ENCODE assay signal across 11 cellular contexts in genomic region chr5:74630387-74631087, GRCh38. TPM values are rescaled to one million over a fixed set of nuclear protein-coding genes. Genes with fewer than 3 reads are reported as not detected.
DNase-seq lines count a peak whose midpoint lies in the region; ATAC-seq, FAIRE-seq and TF ChIP-seq lines count a peak whose summit lies in the region.
"Had no signal": no experiment of that assay in that cellular context is flagged by ENCODE, and none has a peak within 500 bp of the region (broad histone marks: within the 10 kb centered on the region; RNA-seq: fewer than 3 reads in every experiment).

No MANE protein-coding gene starts in this region.

- peaks cover 33% of the 10 kb centered on the region for H3K4me1 Mint-ChIP-seq in activated B cell treated with CpG ODN at 0.5 μM for 24 hours

- no peak for TF ChIP-seq EP300 in HepG2 (IDR thresholded peaks at IDR 0.05; ENCODE audit: low read depth in 2 of 2, low read length in 2 of 2)
- TF ChIP-seq EP300 in HepG2 (CRISPR knock-in tag; IDR thresholded peaks at IDR 0.05; ENCODE audit: borderline replicate concordance): no peak
- no peak for TF ChIP-seq EP300 in upper lobe of left lung (IDR thresholded peaks at IDR 0.05)
- no peak for TF ChIP-seq EP300 in sigmoid colon (IDR thresholded peaks at IDR 0.05)

- H3K79me2 ChIP-seq in HepG2 (ENCODE audit: insufficient read depth, low read length): peaks cover 52% of the 10 kb centered on the region

- H3K36me3 ChIP-seq in HepG2 (replicated peaks in 1 of 2; ENCODE audit: control insufficient read depth in 1 of 2, insufficient read depth in 2 of 2, low read length in 2 of 2) (peaks cover 29 to 62% of the 10 kb centered on the region in 2 experiments), right lobe of liver (peaks cover 0 to 26% (median 7%) of the 10 kb centered on the region in 4 donors), iPS-20b (ENCODE audit: insufficient read depth, low read depth, low read length) (peaks cover 48% of the 10 kb centered on the region), upper lobe of left lung (peaks cover 0 to 16% (median 14%) of the 10 kb centered on the region in 4 donors), sigmoid colon (peaks cover 0 to 9% (median 0%) of the 10 kb centered on the region in 4 donors), left ventricle myocardium inferior (peaks cover 44% of the 10 kb centered on the region)

- H2AFZ ChIP-seq in HepG2 (ENCODE audit: low read length): no peak overlapping the region

- no peaks in the 10 kb centered on the region for H3K9me3 ChIP-seq in HepG2 (ENCODE audit: low read length)
- H3K9me3 ChIP-seq in right lobe of liver: no peaks in the 10 kb centered on the region
- H3K9me3 ChIP-seq in iPS-20b (ENCODE audit: insufficient read depth, low read depth, low read length): no peaks in the 10 kb centered on the region
- H3K9me3 ChIP-seq in upper lobe of left lung: no peaks in the 10 kb centered on the region
- no peaks in the 10 kb centered on the region for H3K9me3 ChIP-seq in sigmoid colon
- no peaks in the 10 kb centered on the region for H3K9me3 ChIP-seq in left ventricle myocardium inferior (replicated peaks)
- H3K9me3 ChIP-seq: vagina had no signal

- no peak for DNase-seq in HepG2 (ENCODE audit: low spot score)
- no peak for DNase-seq in right lobe of liver
- no peak for DNase-seq in activated B cell treated with CpG ODN at 0.5 μM for 24 hours
- no peak for DNase-seq in upper lobe of left lung
- DNase-seq in sigmoid colon: no peak
- no peak for DNase-seq in occipital lobe (lab: John Stamatoyannopoulos, UW)
- no peak for DNase-seq in left ventricle myocardium inferior
- DNase-seq: GF-D8, NCI-H1436 had no signal

- no peak overlapping the region for H3K4me2 ChIP-seq in HepG2 (ENCODE audit: low read depth, low read length)

- FAIRE-seq in HepG2 (lab: Jason Lieb, UNC): no peak

- H4K20me1 ChIP-seq in HepG2 (ENCODE audit: insufficient read depth, low read length): peaks cover 56% of the 10 kb centered on the region

- no TSS peak for BruUV-seq in HepG2 (replicated peaks; lab: Mats Ljungman, UMichigan)

- peaks cover 2% of the 10 kb centered on the region for H3K27me3 Mint-ChIP-seq in activated B cell treated with CpG ODN at 0.5 μM for 24 hours

- ATAC-seq in HepG2 (no peak), right lobe of liver (no peak), activated B cell treated with CpG ODN at 0.5 μM for 24 hours (ENCODE audit: low read depth) (no peak), upper lobe of left lung (ENCODE audit: low FRiP score in 2 of 2) (peak in 1 of 2 donors; percentile 20)

- TF ChIP-seq RAD21 in HepG2 (CRISPR knock-in tag; IDR thresholded peaks at IDR 0.05): no peak

- POLR2A ChIA-PET in HepG2 (lab: Yijun Ruan, JAX): interaction anchor here (1.1 to 6.6 kb wide), 3 partner anchors 10 to 215 kb away, joined by 3 to 51 read pairs (median 4); partner anchors contain the start of gene ENC1
- POLR2A ChIA-PET in activated B cell treated with CpG ODN at 0.5 μM for 24 hours (lab: Charles Lee): interaction anchor here (1.9 to 4.2 kb wide), 2 partner anchors 10 to 140 kb away, joined by 5 to 42 read pairs; partner anchors contain the start of gene ENC1

- H3K4me3 ChIP-seq in HepG2 (replicated peaks in 1 of 3; ENCODE audit: insufficient read depth in 1 of 3, low read depth in 2 of 3, low read length in 3 of 3): no peak overlapping the region
- H3K4me3 ChIP-seq in right lobe of liver: no peak overlapping the region
- peak overlapping the region; percentile 38; the same call in 1 of the 2 replicates for H3K4me3 ChIP-seq in iPS-20b (ENCODE audit: low read length)
- H3K4me3 ChIP-seq in upper lobe of left lung: no peak overlapping the region
- H3K4me3 ChIP-seq in sigmoid colon: no peak overlapping the region
- H3K4me3 ChIP-seq in left ventricle myocardium inferior: no peak overlapping the region
- H3K4me3 ChIP-seq: vagina had no signal

- H3K4me3 Mint-ChIP-seq in activated B cell treated with CpG ODN at 0.5 μM for 24 hours: no peak overlapping the region

- intact Hi-C loops in HepG2 (cut with micrococcal nuclease; ENCODE audit: unreplicated experiment): loop anchor here (5.0 kb wide), 1 partner anchor 33 kb away; no protein-coding TSS in a partner anchor
- intact Hi-C loops in right lobe of liver (cut with DNase I): no loop called here
- intact Hi-C loops in activated B cell treated with CpG ODN at 0.5 μM for 24 hours (cut with micrococcal nuclease): loop anchor here (1.0 to 10.0 kb wide), 4 partner anchors 9 to 1214 kb away; partner anchors contain the start of gene HEXB
- intact Hi-C loops in sigmoid colon (cut with DNase I): no loop called here
- intact Hi-C loops in left ventricle myocardium inferior (cut with micrococcal nuclease): no loop called here

- H3K27ac ChIP-seq in HepG2 (ENCODE audit: extremely low read length, insufficient read depth, low read length) (no peak overlapping the region), right lobe of liver (no peak overlapping the region), iPS-20b (ENCODE audit: low read length) (no peak overlapping the region), upper lobe of left lung (peak overlapping the region; percentile 65 to 78 (median 67)), sigmoid colon (no peak overlapping the region), left ventricle myocardium inferior (replicated peaks) (no peak overlapping the region)
- H3K27ac ChIP-seq: vagina had no signal

- H3K36me3 Mint-ChIP-seq in activated B cell treated with CpG ODN at 0.5 μM for 24 hours (ENCODE audit: low read depth): peaks cover 4% of the 10 kb centered on the region

- TF ChIP-seq CTCF in HepG2 (CRISPR knock-in tag; IDR thresholded peaks at IDR 0.05) (no peak), right lobe of liver (IDR thresholded peaks at IDR 0.05) (no peak), activated B cell treated with CpG ODN at 0.5 μM for 24 hours (IDR thresholded peaks at IDR 0.05) (no peak), upper lobe of left lung (IDR thresholded peaks at IDR 0.05) (no peak), sigmoid colon (IDR thresholded peaks at IDR 0.05) (no peak), left ventricle myocardium inferior (IDR thresholded peaks at IDR 0.05; ENCODE audit: borderline replicate concordance) (no peak)

- CTCF ChIA-PET in HepG2 (lab: Yijun Ruan, JAX; ENCODE audit: low intra/inter-chr PET ratio, low total read pairs) (no interaction called here), activated B cell treated with CpG ODN at 0.5 μM for 24 hours (lab: Charles Lee) (interaction anchor here (1.0 to 1.1 kb wide), 2 partner anchors 10 to 12 kb away, joined by 3 read pairs; partner anchors contain the start of gene ENC1)

- no peaks in the 10 kb centered on the region for H3K9me3 Mint-ChIP-seq in activated B cell treated with CpG ODN at 0.5 μM for 24 hours

- TF ChIP-seq POLR2A in HepG2 (IDR thresholded peaks at IDR 0.05; ENCODE audit: insufficient read depth in 1 of 2, low read depth in 2 of 2, low read length in 2 of 2): no peak
- TF ChIP-seq POLR2A in right lobe of liver (IDR thresholded peaks at IDR 0.05): no peak
- TF ChIP-seq POLR2A in upper lobe of left lung (IDR thresholded peaks at IDR 0.05): no peak
- no peak for TF ChIP-seq POLR2A in sigmoid colon (IDR thresholded peaks at IDR 0.05)

- H3K27me3 ChIP-seq in HepG2 (ENCODE audit: control insufficient read depth in 1 of 2, insufficient read depth in 2 of 2, low read length in 2 of 2) (no peaks in the 10 kb centered on the region), right lobe of liver (no peaks in the 10 kb centered on the region), iPS-20b (ENCODE audit: insufficient read depth, low read length) (no peaks in the 10 kb centered on the region), upper lobe of left lung (no peaks in the 10 kb centered on the region), sigmoid colon (no peaks in the 10 kb centered on the region), left ventricle myocardium inferior (ENCODE audit: low read depth) (peaks cover 4% of the 10 kb centered on the region)
- H3K27me3 ChIP-seq: vagina had no signal

- in situ Hi-C loops in HepG2 (cut with HindIII; ENCODE audit: extremely low pct_ligation_motif_present, low pct_unique_long_range_greater_than_20kb): no loop called here

- H3K4me1 ChIP-seq in HepG2 (ENCODE audit: insufficient read depth, low read length) (peaks cover 99% of the 10 kb centered on the region), right lobe of liver (peaks cover 0 to 4% (median 1%) of the 10 kb centered on the region in 4 donors), iPS-20b (ENCODE audit: insufficient read depth, low read length) (peaks cover 41% of the 10 kb centered on the region), upper lobe of left lung (peaks cover 19 to 42% (median 34%) of the 10 kb centered on the region in 4 donors), sigmoid colon (peaks cover 0 to 9% (median 3%) of the 10 kb centered on the region in 4 donors), left ventricle myocardium inferior (peaks cover 47% of the 10 kb centered on the region)

- no peak overlapping the region for H3K9ac ChIP-seq in HepG2 (ENCODE audit: insufficient read depth, low read depth, low read length)
- H3K9ac ChIP-seq in iPS-20b (ENCODE audit: low read depth, low read length): no peak overlapping the region

- peak overlapping the region; percentile 83 for H3K27ac Mint-ChIP-seq in activated B cell treated with CpG ODN at 0.5 μM for 24 hours

- 91% methylated on average over 7 of the region's 7 CpGs for WGBS in HepG2 (ENCODE audit: low lambda C conversion rate)
- WGBS in right lobe of liver (ENCODE audit: insufficient coverage, low coverage, low lambda C conversion rate, missing lambda C conversion rate): 58% methylated on average over 6 of the region's 7 CpGs
- 65 to 68% methylated on average over 7 of the region's 7 CpGs for WGBS in upper lobe of left lung, 2 donors
- WGBS in sigmoid colon, 2 donors: 64 to 80% methylated on average over 7 of the region's 7 CpGs

RNA-seq across cellular contexts. Expression of gene ENC1, which starts 10.0 kb away (rescaled TPM):
- total RNA-seq in HepG2 (2016; rRNA removed; fragmentation: Illumina TruSeq; extraction: Trizol): 63.8 and 69.9 TPM in 2 replicates
- 33.8 and 33.9 TPM in 2 replicates for total RNA-seq in HepG2 (2016; cell fraction: cytosol; rRNA removed; fragmentation: Illumina TruSeq; extraction: Trizol; ENCODE audit: low read depth)
- 61.8 and 63.2 TPM in 2 replicates for total RNA-seq in HepG2 (2016; cell fraction: insoluble cytoplasmic fraction; rRNA removed; fragmentation: Illumina TruSeq; extraction: Trizol)
- 48.4 and 54.2 TPM in 2 replicates for total RNA-seq in HepG2 (2016; cell fraction: membrane; rRNA removed; fragmentation: Illumina TruSeq; extraction: Trizol)
- total RNA-seq in HepG2 (2016; cell fraction: nucleus; rRNA removed; fragmentation: Illumina TruSeq; extraction: Trizol): 60.3 and 63.7 TPM in 2 replicates
- polyA plus RNA-seq in HepG2 (2011; rRNA removed): 61.6 and 64.4 TPM in 2 replicates
- 32.3 and 55.9 TPM in 2 replicates for polyA plus RNA-seq in HepG2 (2011; cell fraction: cytosol; rRNA removed)
- 251 and 317 TPM in 2 replicates for polyA plus RNA-seq in HepG2 (2011; cell fraction: nucleus; rRNA removed)
- polyA plus RNA-seq in HepG2 (2012): 54.2 and 69.2 TPM in 2 replicates
- polyA plus RNA-seq in HepG2 (2016; cell fraction: cytosol; fragmentation: Illumina TruSeq; extraction: Trizol; ENCODE audit: low read depth): 2.0 and 2.4 TPM in 2 replicates
- polyA plus RNA-seq in HepG2 (2016; cell fraction: insoluble cytoplasmic fraction; fragmentation: Illumina TruSeq; extraction: Trizol; ENCODE audit: low read depth): 40.2 and 43.8 TPM in 2 replicates
- polyA plus RNA-seq in HepG2 (2016; cell fraction: membrane; fragmentation: Illumina TruSeq; extraction: Trizol; ENCODE audit: low read depth): 9.1 and 9.2 TPM in 2 replicates
- polyA plus RNA-seq in HepG2 (2016; cell fraction: nucleus; fragmentation: Illumina TruSeq; extraction: Trizol; ENCODE audit: insufficient read depth, low read depth): 102 and 108 TPM in 2 replicates
- 0.19 and 296 TPM in 2 replicates for polyA minus RNA-seq in HepG2 (2011; rRNA and poly(A)+ RNA removed; ENCODE audit: low replicate concordance)
- 71.8 and 103 TPM in 2 replicates for polyA minus RNA-seq in HepG2 (2011; cell fraction: cytosol; rRNA and poly(A)+ RNA removed)
- polyA minus RNA-seq in HepG2 (2011; cell fraction: nucleus; rRNA and poly(A)+ RNA removed): 162 and 227 TPM in 2 replicates
- 1 to 10 TPM; 4.5 to 6.8 (median 5.5) TPM for total RNA-seq in right lobe of liver
- total RNA-seq in activated B cell treated with CpG ODN at 0.5 μM for 24 hours: 6.6 and 7.2 TPM in 2 replicates
- total RNA-seq in upper lobe of left lung: 10 to 100 TPM in 5 of 6 donors, 1 to 10 TPM in 1; 9.5 to 34.1 (median 18.0) TPM
- 10 to 100 TPM in 2 of 4 donors, 1 to 10 TPM in 2; 3.9 to 19.9 (median 8.3) TPM for total RNA-seq in sigmoid colon
- 10 to 100 TPM in 1 of 3 donors, 1 to 10 TPM in 2; 3.6 to 13.0 (median 4.4) TPM for polyA plus RNA-seq in sigmoid colon
- total RNA-seq in occipital lobe: 1,378 TPM
- 3.8 TPM for total RNA-seq in left ventricle myocardium inferior

RNA-seq across cellular contexts. Expression of gene HEXB, which starts 54.5 kb away (rescaled TPM):
- total RNA-seq in HepG2 (2016; rRNA removed; fragmentation: Illumina TruSeq; extraction: Trizol): 43.7 and 100 TPM in 2 replicates
- total RNA-seq in HepG2 (2016; cell fraction: cytosol; rRNA removed; fragmentation: Illumina TruSeq; extraction: Trizol; ENCODE audit: low read depth): 17.8 and 19.0 TPM in 2 replicates
- total RNA-seq in HepG2 (2016; cell fraction: insoluble cytoplasmic fraction; rRNA removed; fragmentation: Illumina TruSeq; extraction: Trizol): 43.7 and 98.9 TPM in 2 replicates
- 29.3 and 30.7 TPM in 2 replicates for total RNA-seq in HepG2 (2016; cell fraction: membrane; rRNA removed; fragmentation: Illumina TruSeq; extraction: Trizol)
- total RNA-seq in HepG2 (2016; cell fraction: nucleus; rRNA removed; fragmentation: Illumina TruSeq; extraction: Trizol): 77.9 and 100 TPM in 2 replicates
- polyA plus RNA-seq in HepG2 (2011; rRNA removed): 83.0 and 104 TPM in 2 replicates
- polyA plus RNA-seq in HepG2 (2011; cell fraction: cytosol; rRNA removed): 53.4 and 70.9 TPM in 2 replicates
- 34.2 and 37.1 TPM in 2 replicates for polyA plus RNA-seq in HepG2 (2011; cell fraction: nucleus; rRNA removed)
- 83.2 and 103 TPM in 2 replicates for polyA plus RNA-seq in HepG2 (2012)
- 13.9 and 17.9 TPM in 2 replicates for polyA plus RNA-seq in HepG2 (2016; cell fraction: cytosol; fragmentation: Illumina TruSeq; extraction: Trizol; ENCODE audit: low read depth)
- polyA plus RNA-seq in HepG2 (2016; cell fraction: insoluble cytoplasmic fraction; fragmentation: Illumina TruSeq; extraction: Trizol; ENCODE audit: low read depth): 41.8 and 42.7 TPM in 2 replicates
- 23.1 and 23.4 TPM in 2 replicates for polyA plus RNA-seq in HepG2 (2016; cell fraction: membrane; fragmentation: Illumina TruSeq; extraction: Trizol; ENCODE audit: low read depth)
- 116 and 128 TPM in 2 replicates for polyA plus RNA-seq in HepG2 (2016; cell fraction: nucleus; fragmentation: Illumina TruSeq; extraction: Trizol; ENCODE audit: insufficient read depth, low read depth)
- 55.9 and 60.1 TPM in 2 replicates for polyA minus RNA-seq in HepG2 (2011; rRNA and poly(A)+ RNA removed; ENCODE audit: low replicate concordance)
- polyA minus RNA-seq in HepG2 (2011; cell fraction: cytosol; rRNA and poly(A)+ RNA removed): 39.4 and 45.6 TPM in 2 replicates
- 36.4 and 36.8 TPM in 2 replicates for polyA minus RNA-seq in HepG2 (2011; cell fraction: nucleus; rRNA and poly(A)+ RNA removed)
- 100 to 1,000 TPM in 3 of 6 experiments, 10 to 100 TPM in 3; 67.8 to 174 (median 121) TPM for total RNA-seq in right lobe of liver
- total RNA-seq in activated B cell treated with CpG ODN at 0.5 μM for 24 hours: 34.5 and 43.2 TPM in 2 replicates
- total RNA-seq in upper lobe of left lung: 100 to 1,000 TPM; 128 to 293 (median 184) TPM
- 100 to 1,000 TPM in 2 of 4 donors, 10 to 100 TPM in 2; 76.2 to 132 (median 108) TPM for total RNA-seq in sigmoid colon
- 10 to 100 TPM; 51.7 to 97.2 (median 77.9) TPM for polyA plus RNA-seq in sigmoid colon
- total RNA-seq in occipital lobe: 22.5 TPM
- 138 TPM for total RNA-seq in left ventricle myocardium inferior

Comparison
In these comparisons a context has a peak if more than half of its experiments do, and no peak if none do; other contexts are left out.
1. intact Hi-C loops: an anchor here in HepG2 (5.0 kb wide) and activated B cell treated with CpG ODN at 0.5 μM for 24 hours (1.0 to 10.0 kb wide); none called in right lobe of liver, sigmoid colon and left ventricle myocardium inferior.
2. H3K27ac ChIP-seq: peak in upper lobe of left lung (4 of 4); none in HepG2 (single experiment), right lobe of liver (0 of 3), iPS-20b (single experiment), sigmoid colon (0 of 4) and left ventricle myocardium inferior (single experiment).
3. RNA of gene ENC1, which starts 10.0 kb away (total RNA-seq): 1,378 TPM in occipital lobe (single experiment); 33.8 to 69.9 TPM in HepG2, 9.5 to 34.1 TPM in upper lobe of left lung, 3.9 to 19.9 TPM in sigmoid colon, 6.6 to 7.2 TPM in activated B cell treated with CpG ODN at 0.5 μM for 24 hours, 4.5 to 6.8 TPM in right lobe of liver and 3.8 TPM in left ventricle myocardium inferior (single experiment); every median in the first group is over 10 times any median in the second.